ENCODE assay signal across 20 cellular contexts in genomic region chr4:137611998-137612700, GRCh38.
DNase-seq lines count a peak whose midpoint lies in the region; ATAC-seq and TF ChIP-seq lines count a peak whose summit lies in the region.
"Had no signal": no experiment of that assay in that cellular context is flagged by ENCODE, and none has a peak within 500 bp of the region (broad histone marks: within the 10 kb centered on the region; RNA-seq: fewer than 3 reads in every experiment).

No MANE protein-coding gene starts in this region.

- no peaks in the 10 kb centered on the region for H3K36me3 Mint-ChIP-seq in progenitor cell of endocrine pancreas (ENCODE audit: insufficient read depth)
- H3K36me3 Mint-ChIP-seq: CD8-positive, alpha-beta T cell had no signal

- in situ Hi-C loops in GM23248 (cut with MboI), result no loop called here

- no peaks in the 10 kb centered on the region for H3K27me3 ChIP-seq in GM23248 (replicated peaks; ENCODE audit: insufficient read depth)
- H3K27me3 ChIP-seq in smooth muscle cell (ENCODE audit: low read depth), result no peaks in the 10 kb centered on the region
- H3K27me3 ChIP-seq: BLaER1 treated with 17β-estradiol and CSF1 and Interleukin-3, amounts not matched to agents 10 nM and 100 nM; SJCRH30 had no signal

- H2AFZ ChIP-seq in GM23248, result peak overlapping the region; percentile 36
- H2AFZ ChIP-seq in smooth muscle cell (ENCODE audit: low read depth), result peak overlapping the region; percentile 60
- H2AFZ ChIP-seq: GM23338 had no signal

- H3K27me3 Mint-ChIP-seq in progenitor cell of endocrine pancreas, result no peaks in the 10 kb centered on the region

- H3K9me3 ChIP-seq in GM23248 (ENCODE audit: low read depth) (no peaks in the 10 kb centered on the region), smooth muscle cell (replicated peaks; ENCODE audit: low read depth) (no peaks in the 10 kb centered on the region)
- H3K9me3 ChIP-seq: BLaER1 treated with 17β-estradiol and CSF1 and Interleukin-3, amounts not matched to agents 10 nM and 100 nM; SJCRH30 had no signal

- H3K9me2 ChIP-seq in GM23248 (ENCODE audit: insufficient read depth), result no peaks in the 10 kb centered on the region

- H3K9ac ChIP-seq in GM23248, result no peak overlapping the region
- H3K9ac ChIP-seq in smooth muscle cell (ENCODE audit: low read depth), result no peak overlapping the region
- H3K9ac ChIP-seq: BLaER1 treated with 17β-estradiol and CSF1 and Interleukin-3, amounts not matched to agents 10 nM and 100 nM; KMS-11 had no signal

- H3K79me2 ChIP-seq in GM23248 (ENCODE audit: insufficient read depth) (no peaks in the 10 kb centered on the region), smooth muscle cell (ENCODE audit: low read depth) (no peaks in the 10 kb centered on the region)

- DNase-seq in GM23248 (peak; percentile 21), fibroblast of villous mesenchyme (ENCODE audit: low read depth) (peak; percentile 49), smooth muscle cell (lab: John Stamatoyannopoulos, UW; ENCODE audit: unreplicated experiment) (no peak), progenitor cell of endocrine pancreas (ENCODE audit: low spot score, unreplicated experiment) (no peak), COLO668 (lab: John Stamatoyannopoulos, UW; ENCODE audit: unreplicated experiment) (no peak)
- DNase-seq: CD8-positive, alpha-beta T cell; NCI-H1417 treated with DMSO at 0.1 percent for 48 hours; NCI-H187 treated with DMSO at 0.1 percent for 48 hours; NCI-H226; NCI-H524; SJCRH30; SW 1271 had no signal

- TF ChIP-seq CTCF in fibroblast of villous mesenchyme (IDR thresholded peaks at IDR 0.05; ENCODE audit: insufficient read depth, low read depth, low read length), result no peak
- TF ChIP-seq CTCF in smooth muscle cell (IDR thresholded peaks at IDR 0.05; ENCODE audit: borderline replicate concordance, insufficient read depth, poor library complexity, severe bottlenecking), result no peak
- no peak for TF ChIP-seq CTCF in progenitor cell of endocrine pancreas (IDR thresholded peaks at IDR 0.05; ENCODE audit: unreplicated experiment)

- no peak overlapping the region for H3K4me3 Mint-ChIP-seq in progenitor cell of endocrine pancreas (ENCODE audit: low read depth)
- H3K4me3 Mint-ChIP-seq: CD8-positive, alpha-beta T cell; GM23338 had no signal

- no peaks in the 10 kb centered on the region for H3K36me3 ChIP-seq in GM23248 (ENCODE audit: low read depth)
- H3K36me3 ChIP-seq in smooth muscle cell (ENCODE audit: low read depth), result no peaks in the 10 kb centered on the region
- H3K36me3 ChIP-seq: SJCRH30 had no signal

- peak; percentile 48 for ATAC-seq in SK-N-SH treated with all-trans-retinoic acid at 6 μM for 48 hours
- no peak for ATAC-seq in HG02623 (IDR thresholded peaks at IDR 0.05; ENCODE audit: unreplicated experiment)
- ATAC-seq: CD8-positive, alpha-beta T cell; HCT116; HepG2; Panc1 had no signal

- peaks cover 15% of the 10 kb centered on the region for H3K4me1 ChIP-seq in GM23248 (ENCODE audit: insufficient read depth)
- H3K4me1 ChIP-seq in smooth muscle cell (ENCODE audit: low read depth), result no peaks in the 10 kb centered on the region
- H3K4me1 ChIP-seq: BLaER1 treated with 17β-estradiol and CSF1 and Interleukin-3, amounts not matched to agents 10 nM and 100 nM; SJCRH30 had no signal

- WGBS in GM23248 (ENCODE audit: low coverage in 1 of 2, low lambda C conversion rate in 2 of 2, missing lambda C conversion rate in 2 of 2), 2 experiments, result 20 to 21% methylated on average over 3 of the region's 3 CpGs
- 57% methylated on average over 3 of the region's 3 CpGs for WGBS in smooth muscle cell (ENCODE audit: low lambda C conversion rate)

- H3K9me3 Mint-ChIP-seq in progenitor cell of endocrine pancreas (ENCODE audit: low read depth), result no peaks in the 10 kb centered on the region
- H3K9me3 Mint-ChIP-seq: GM23338 had no signal

- H4K20me1 ChIP-seq in GM23248 (ENCODE audit: insufficient read depth) (no peaks in the 10 kb centered on the region), smooth muscle cell (ENCODE audit: low read depth) (no peaks in the 10 kb centered on the region)
- H4K20me1 ChIP-seq: BLaER1 treated with 17β-estradiol and CSF1 and Interleukin-3, amounts not matched to agents 10 nM and 100 nM had no signal

- H3K4me2 ChIP-seq in GM23248 (ENCODE audit: unreplicated experiment) (no peak overlapping the region), smooth muscle cell (no peak overlapping the region)
- H3K4me2 ChIP-seq: BLaER1 treated with 17β-estradiol and CSF1 and Interleukin-3, amounts not matched to agents 10 nM and 100 nM; GM23338; KMS-11 had no signal

- no peak overlapping the region for H3K27ac ChIP-seq in GM23248
- no peak overlapping the region for H3K27ac ChIP-seq in smooth muscle cell (ENCODE audit: low read depth)
- H3K27ac ChIP-seq: BLaER1 treated with 17β-estradiol and CSF1 and Interleukin-3, amounts not matched to agents 10 nM and 100 nM; KMS-11; SJCRH30 had no signal

- H3F3A ChIP-seq in GM23248 (ENCODE audit: insufficient read depth) (peaks cover 22% of the 10 kb centered on the region), smooth muscle cell (ENCODE audit: low read depth) (peaks cover 4% of the 10 kb centered on the region)

- H3K4me3 ChIP-seq in GM23248 (no peak overlapping the region), fibroblast of villous mesenchyme (ENCODE audit: low read depth, low read length) (no peak overlapping the region), smooth muscle cell (no peak overlapping the region)
- H3K4me3 ChIP-seq: BLaER1 treated with 17β-estradiol and CSF1 and Interleukin-3, amounts not matched to agents 10 nM and 100 nM; GM23338; SJCRH30 had no signal

- no peak overlapping the region for H3K27ac Mint-ChIP-seq in progenitor cell of endocrine pancreas
- H3K27ac Mint-ChIP-seq: CD8-positive, alpha-beta T cell; GM23338 had no signal

- no peaks in the 10 kb centered on the region for H3K4me1 Mint-ChIP-seq in progenitor cell of endocrine pancreas (ENCODE audit: low read depth)

TF ChIP-seq in SK-N-SH treated with all-trans-retinoic acid at 6 μM for 48 hours, 23 proteins besides CTCF, POLR2A, EP300 and RAD21:
- TF ChIP-seq, protein P1, sequence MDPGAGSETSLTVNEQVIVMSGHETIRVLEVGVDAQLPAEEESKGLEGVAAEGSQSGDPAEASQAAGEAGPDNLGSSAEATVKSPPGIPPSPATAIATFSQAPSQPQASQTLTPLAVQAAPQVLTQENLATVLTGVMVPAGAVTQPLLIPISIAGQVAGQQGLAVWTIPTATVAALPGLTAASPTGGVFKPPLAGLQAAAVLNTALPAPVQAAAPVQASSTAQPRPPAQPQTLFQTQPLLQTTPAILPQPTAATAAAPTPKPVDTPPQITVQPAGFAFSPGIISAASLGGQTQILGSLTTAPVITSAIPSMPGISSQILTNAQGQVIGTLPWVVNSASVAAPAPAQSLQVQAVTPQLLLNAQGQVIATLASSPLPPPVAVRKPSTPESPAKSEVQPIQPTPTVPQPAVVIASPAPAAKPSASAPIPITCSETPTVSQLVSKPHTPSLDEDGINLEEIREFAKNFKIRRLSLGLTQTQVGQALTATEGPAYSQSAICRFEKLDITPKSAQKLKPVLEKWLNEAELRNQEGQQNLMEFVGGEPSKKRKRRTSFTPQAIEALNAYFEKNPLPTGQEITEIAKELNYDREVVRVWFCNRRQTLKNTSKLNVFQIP (CRISPR knock-in tag; IDR thresholded peaks at IDR 0.05; ENCODE audit: borderline replicate concordance, low read depth), result no peak
- TF ChIP-seq TCF4 (CRISPR knock-in tag; IDR thresholded peaks at IDR 0.05; ENCODE audit: borderline replicate concordance) (no peak; the same call in 1 of the 2 replicates), ISL1 (CRISPR knock-in tag; IDR thresholded peaks at IDR 0.05) (peak; percentile 65)

Comparison
In these comparisons a context has a peak if more than half of its experiments do, and no peak if none do; other contexts are left out.
1. DNase-seq: peak in GM23248 (single experiment) and fibroblast of villous mesenchyme (single experiment); none in smooth muscle cell (single experiment), progenitor cell of endocrine pancreas (single experiment) and COLO668 (single experiment).